27 cellular contexts compared by ENCODE assay signal in genomic region chr1:75673399-75673798, GRCh38. TPM values are rescaled to one million over a fixed set of nuclear protein-coding genes. Genes with fewer than 3 reads are reported as not detected.
DNase-seq lines count a peak whose midpoint lies in the region; ATAC-seq, FAIRE-seq and TF ChIP-seq lines count a peak whose summit lies in the region.
"Had no signal": no experiment of that assay in that cellular context is flagged by ENCODE, and none has a peak within 500 bp of the region (broad histone marks: within the 10 kb centered on the region; RNA-seq: fewer than 3 reads in every experiment).

No MANE protein-coding gene starts in this region.

- H3K4me3 ChIP-seq in HUES64 (ENCODE audit: low read length) (no peak overlapping the region), bronchial epithelial cell (ENCODE audit: low read depth, low read length) (no peak overlapping the region), osteoblast (ENCODE audit: insufficient read depth, low read length) (no peak overlapping the region), right cardiac atrium (ENCODE audit: low read length) (no peak overlapping the region)
- no peak overlapping the region for H3K4me3 ChIP-seq in effector memory CD4-positive, alpha-beta T cell (ENCODE audit: insufficient read depth, low read depth, low read length, poor library complexity, severe bottlenecking)
- H3K4me3 ChIP-seq: BLaER1 treated with 17β-estradiol and CSF1 and Interleukin-3, amounts not matched to agents 10 nM and 100 nM; cardiac muscle cell; colonic mucosa; Peyer's patch; transverse colon had no signal

- no peak for ATAC-seq in right cardiac atrium
- ATAC-seq: activated naive CD4-positive, alpha-beta T cell treated with anti-CD3 and anti-CD28 coated beads, Interleukin-2, amount 50 U/mL, for 72 hours; sciatic nerve had no signal

- H3K4me1 ChIP-seq in HUES64 (ENCODE audit: insufficient read depth, low read length) (peaks cover 24% of the 10 kb centered on the region), osteoblast (ENCODE audit: insufficient read depth, low read length) (peaks cover 5% of the 10 kb centered on the region), right cardiac atrium (ENCODE audit: control insufficient read depth, insufficient read depth, low read length) (no peaks in the 10 kb centered on the region)
- H3K4me1 ChIP-seq in effector memory CD4-positive, alpha-beta T cell (ENCODE audit: control insufficient read depth, insufficient read depth, low read length, poor library complexity, severe bottlenecking): no peaks in the 10 kb centered on the region
- H3K4me1 ChIP-seq: colonic mucosa, Peyer's patch, transverse colon had no signal

- DNase-seq in ELF-1 (ENCODE audit: low read depth, low spot score): peak; percentile 20
- no peak for DNase-seq in bronchial epithelial cell (ENCODE audit: low read depth)
- DNase-seq in osteoblast (ENCODE audit: insufficient read length, low spot score, missing footprints): no peak
- DNase-seq in right cardiac atrium: no peak
- no peak for DNase-seq in effector memory CD4-positive, alpha-beta T cell
- no peak for DNase-seq in superior temporal gyrus (ENCODE audit: extremely low spot score)
- no peak for DNase-seq in NCI-H1048 (lab: John Stamatoyannopoulos, UW)
- DNase-seq: activated CD4-positive, alpha-beta T cell treated with anti-CD3 and anti-CD28 coated beads, Interleukin-2, amount 10 ng/mL, durations not matched to agents 24 days and 14 days; amygdala; colonic mucosa; COR-L47; effector CD4-positive, alpha-beta T cell; hippocampal formation; KG1; NCI-H1436; NCI-H2081 treated with DMSO at 0.1 percent for 48 hours; NCI-H345; Peyer's patch; posterior cingulate gyrus; SIG-M5; stimulated activated CD4-positive, alpha-beta T cell treated with anti-CD3 and anti-CD28 coated beads, Interleukin-4, amount 100 ng/mL, for 1 hour; transverse colon had no signal

- 100% methylated on average over 1 of the region's 1 CpG for WGBS in HUES64
- WGBS in right cardiac atrium: 67% methylated on average over 1 of the region's 1 CpG

- H3K9ac ChIP-seq in HUES64 (ENCODE audit: low read depth, low read length): no peak overlapping the region
- H3K9ac ChIP-seq: BLaER1 treated with 17β-estradiol and CSF1 and Interleukin-3, amounts not matched to agents 10 nM and 100 nM had no signal

- H3K27me3 ChIP-seq in HUES64 (ENCODE audit: insufficient read depth, low read length) (no peaks in the 10 kb centered on the region), bronchial epithelial cell (ENCODE audit: control insufficient read depth, insufficient read depth, low read length) (no peaks in the 10 kb centered on the region), osteoblast (ENCODE audit: insufficient read depth, low read length) (no peaks in the 10 kb centered on the region), right cardiac atrium (ENCODE audit: control insufficient read depth, insufficient read depth) (no peaks in the 10 kb centered on the region)
- no peaks in the 10 kb centered on the region for H3K27me3 ChIP-seq in effector memory CD4-positive, alpha-beta T cell (replicated peaks; ENCODE audit: control insufficient read depth, insufficient read depth, low read length, poor library complexity, severe bottlenecking)
- H3K27me3 ChIP-seq: BLaER1 treated with 17β-estradiol and CSF1 and Interleukin-3, amounts not matched to agents 10 nM and 100 nM; cardiac muscle cell; colonic mucosa; Peyer's patch; transverse colon had no signal

- no peaks in the 10 kb centered on the region for H3K79me2 ChIP-seq in osteoblast (ENCODE audit: insufficient read depth, low read length)

- intact Hi-C loops in right cardiac atrium (cut with DNase I): no loop called here

- no peaks in the 10 kb centered on the region for H3K36me3 ChIP-seq in HUES64 (ENCODE audit: insufficient read depth, low read length)
- no peaks in the 10 kb centered on the region for H3K36me3 ChIP-seq in bronchial epithelial cell (ENCODE audit: control insufficient read depth, insufficient read depth, low read length)
- H3K36me3 ChIP-seq in osteoblast (ENCODE audit: insufficient read depth, low read length): no peaks in the 10 kb centered on the region
- H3K36me3 ChIP-seq in effector memory CD4-positive, alpha-beta T cell (ENCODE audit: control insufficient read depth, insufficient read depth, low read length): no peaks in the 10 kb centered on the region
- H3K36me3 ChIP-seq: BLaER1 treated with 17β-estradiol and CSF1 and Interleukin-3, amounts not matched to agents 10 nM and 100 nM; cardiac muscle cell; colonic mucosa; Peyer's patch; transverse colon had no signal

- H2AFZ ChIP-seq in osteoblast (ENCODE audit: low read length): no peak overlapping the region

- H3K9me3 ChIP-seq in HUES64 (ENCODE audit: insufficient read depth, low read depth, low read length) (no peaks in the 10 kb centered on the region), osteoblast (ENCODE audit: low read depth, low read length) (no peaks in the 10 kb centered on the region), right cardiac atrium (ENCODE audit: control insufficient read depth, low read length) (no peaks in the 10 kb centered on the region)
- no peaks in the 10 kb centered on the region for H3K9me3 ChIP-seq in effector memory CD4-positive, alpha-beta T cell (ENCODE audit: control insufficient read depth, low read length)
- H3K9me3 ChIP-seq: BLaER1 treated with 17β-estradiol and CSF1 and Interleukin-3, amounts not matched to agents 10 nM and 100 nM; colonic mucosa; Peyer's patch; transverse colon had no signal

- H3K4me2 ChIP-seq in osteoblast (ENCODE audit: insufficient read depth, low read length): no peak overlapping the region
- H3K4me2 ChIP-seq: BLaER1 treated with 17β-estradiol and CSF1 and Interleukin-3, amounts not matched to agents 10 nM and 100 nM had no signal

- H3K27ac ChIP-seq in HUES64 (ENCODE audit: low read depth, low read length) (peak overlapping the region; percentile 69), osteoblast (ENCODE audit: low read depth, low read length) (peak overlapping the region; percentile 45), right cardiac atrium (ENCODE audit: low read length) (no peak overlapping the region)
- no peak overlapping the region for H3K27ac ChIP-seq in effector memory CD4-positive, alpha-beta T cell (ENCODE audit: insufficient read depth, low read length, poor library complexity, severe bottlenecking)
- H3K27ac ChIP-seq: cardiac muscle cell, colonic mucosa, Peyer's patch, transverse colon had no signal

- TF ChIP-seq CTCF in bronchial epithelial cell (IDR thresholded peaks at IDR 0.05; ENCODE audit: insufficient read depth, low read length, severe bottlenecking): no peak
- TF ChIP-seq CTCF in osteoblast (IDR thresholded peaks at IDR 0.05; ENCODE audit: extremely low read depth, low read depth, low read length): no peak

- peak; percentile 58 for FAIRE-seq in bronchial epithelial cell (lab: Jason Lieb, UNC)

- H4K20me1 ChIP-seq in osteoblast (ENCODE audit: insufficient read depth, low read length): no peaks in the 10 kb centered on the region
- H4K20me1 ChIP-seq: BLaER1 treated with 17β-estradiol and CSF1 and Interleukin-3, amounts not matched to agents 10 nM and 100 nM had no signal

RNA-seq across cellular contexts. Expression of gene ACADM, which starts 51.1 kb away (rescaled TPM):
- polyA plus RNA-seq in HUES64 (2013, experiment 1 of 2): 42.2 TPM
- 41.9 TPM for polyA plus RNA-seq in HUES64 (2013, experiment 2 of 2)
- total RNA-seq in bronchial epithelial cell (13.7 TPM in 2 replicates), osteoblast (28.9 and 33.7 TPM in 2 replicates), right cardiac atrium (100 to 1,000 TPM; 171 to 197 (median 184) TPM)
- polyA plus RNA-seq in right cardiac atrium: 105 TPM

Comparison
In these comparisons a context has a peak if more than half of its experiments do, and no peak if none do; other contexts are left out.
1. H3K27ac ChIP-seq: peak in HUES64 (single experiment) and osteoblast (single experiment); none in right cardiac atrium (single experiment) and effector memory CD4-positive, alpha-beta T cell (single experiment).